ENCODE assay signal across 11 cellular contexts in genomic region chr15:32649336-32649735, GRCh38. TPM values are rescaled to one million over a fixed set of nuclear protein-coding genes. Genes with fewer than 3 reads are reported as not detected.
A peak's percentile ranks its signal among the peaks of the same experiment; 100 is the strongest.
DNase-seq lines count a peak whose midpoint lies in the region; ATAC-seq, FAIRE-seq and TF ChIP-seq lines count a peak whose summit lies in the region.
"Had no signal": no experiment of that assay in that cellular context is flagged by ENCODE, and none has a peak within 500 bp of the region (broad histone marks: within the 10 kb centered on the region; RNA-seq: fewer than 3 reads in every experiment).

No MANE protein-coding gene starts in this region.

- H3K9me3 ChIP-seq in H1 (ENCODE audit: insufficient read depth in 2 of 2, low read depth in 1 of 2, low read length in 1 of 2) (no peaks in the 10 kb centered on the region), tibial nerve (no peaks in the 10 kb centered on the region)

- H3K36me3 ChIP-seq in H1 (ENCODE audit: control insufficient read depth in 2 of 4, insufficient read depth in 4 of 4, low read length in 3 of 4) (peaks cover 0 to 8% (median under 1%) of the 10 kb centered on the region in 4 experiments; a peak in 3 of 8 replicates), tibial nerve (no peaks in the 10 kb centered on the region)

- no peaks in the 10 kb centered on the region for H3K79me1 ChIP-seq in H1 (ENCODE audit: low read depth, low read length)

- H3K27ac ChIP-seq in H1 (ENCODE audit: low read depth, low read length) (no peak overlapping the region), tibial nerve (no peak overlapping the region)

- FAIRE-seq in H1 (lab: Jason Lieb, UNC): no peak
- FAIRE-seq: kidney had no signal

- no peak overlapping the region for H4K5ac ChIP-seq in H1 (ENCODE audit: insufficient read length, low read depth, low read length)

- no peak overlapping the region for H4K91ac ChIP-seq in H1 (replicated peaks; ENCODE audit: insufficient read length, low read length)

- H3K27me3 ChIP-seq in H1 (replicated peaks in 1 of 4; ENCODE audit: control insufficient read depth in 3 of 4, extremely low read depth in 1 of 4, insufficient read depth in 3 of 4, low read length in 3 of 4): no peaks in the 10 kb centered on the region
- no peaks in the 10 kb centered on the region for H3K27me3 ChIP-seq in tibial nerve

- DNase-seq in DMS53 (lab: John Stamatoyannopoulos, UW): peak; percentile 8
- no peak for DNase-seq in DMS53 treated with DMSO at 0.1 percent for 48 hours (lab: John Stamatoyannopoulos, UW; ENCODE audit: unreplicated experiment)
- DNase-seq in MV-4-11 (lab: John Stamatoyannopoulos, UW): peak; percentile 22
- no peak for DNase-seq in H1 (ENCODE audit: low read depth in 1 of 2, low spot score in 2 of 2)
- no peak for DNase-seq in osteocyte (ENCODE audit: extremely low spot score, unreplicated experiment)
- DNase-seq in activated CD4-positive, alpha-beta T cell treated with anti-CD3 and anti-CD28 coated beads, Interleukin-2, amount 50 U/mL, for 4 hours: no peak
- no peak for DNase-seq in tibial nerve (ENCODE audit: low spot score in 2 of 2)
- DNase-seq: activated T-cell treated with anti-CD3 and anti-CD28 coated beads, Interleukin-2, amount 50 U/mL, for 4 hours; kidney; NCI-H1105 had no signal

- H3K4me3 ChIP-seq in H1 (ENCODE audit: extremely low read depth in 1 of 4, insufficient read depth in 2 of 4, low read depth in 3 of 4, low read length in 4 of 4) (no peak overlapping the region), tibial nerve (no peak overlapping the region)

- no peak overlapping the region for H3K9ac ChIP-seq in H1 (replicated peaks in 1 of 4; ENCODE audit: extremely low read depth in 1 of 4, low read depth in 3 of 4, low read length in 3 of 4)

- no peak overlapping the region for H2BK5ac ChIP-seq in H1 (ENCODE audit: low read depth, low read length)

- H3K27me3 Mint-ChIP-seq in osteocyte (ENCODE audit: unreplicated experiment): no peaks in the 10 kb centered on the region

- no peak overlapping the region for H2BK15ac ChIP-seq in H1 (ENCODE audit: low read length)

- 79% methylated on average over 5 of the region's 5 CpGs; no CpG with 5 or more reads in 1 of the 2 experiments for WGBS in H1 (ENCODE audit: extremely low coverage in 1 of 2, insufficient coverage in 1 of 2, insufficient read length in 1 of 2, insufficient replicate concordance in 2 of 2, low coverage in 1 of 2, low lambda C conversion rate in 2 of 2, missing lambda C conversion rate in 1 of 2), 2 experiments
- WGBS in tibial nerve, 2 donors: 42 to 49% methylated on average over 5 of the region's 5 CpGs

- no peak overlapping the region for H3K4me3 Mint-ChIP-seq in osteocyte (ENCODE audit: unreplicated experiment)
- H3K4me3 Mint-ChIP-seq: activated T-cell treated with anti-CD3 and anti-CD28 coated beads, Interleukin-2, amount 50 U/mL, for 4 hours had no signal

- no peak overlapping the region for H2BK20ac ChIP-seq in H1 (ENCODE audit: low read length)

- H4K20me1 ChIP-seq in H1 (replicated peaks in 1 of 2; ENCODE audit: control insufficient read depth in 1 of 2, insufficient read depth in 2 of 2, low read length in 2 of 2): no peaks in the 10 kb centered on the region

- TF ChIP-seq EP300 in H1 (IDR thresholded peaks at IDR 0.05; ENCODE audit: borderline replicate concordance in 1 of 2, low read depth in 2 of 2, low read length in 2 of 2) (no peak), tibial nerve (IDR thresholded peaks at IDR 0.05) (no peak)

- no peak overlapping the region for H3K4me2 ChIP-seq in H1 (ENCODE audit: insufficient read depth in 1 of 2, low read depth in 2 of 2, low read length in 2 of 2)

- H3K4ac ChIP-seq in H1 (replicated peaks; ENCODE audit: insufficient read length, low read depth, low read length): no peak overlapping the region

- no peak overlapping the region for H2AK5ac ChIP-seq in H1 (ENCODE audit: low read depth, low read length)

- CTCF ChIA-PET in H1 (lab: Charles Lee; ENCODE audit: partially characterized antibody): interaction anchor here (0.6 to 4.8 kb wide), 25 partner anchors 8 to 686 kb away, joined by 3 to 48 read pairs (median 4); partner anchors contain the start of gene SCG5

- no peak for ATAC-seq in GM21786 (IDR thresholded peaks at IDR 0.05; ENCODE audit: unreplicated experiment)
- ATAC-seq: activated T-cell treated with anti-CD3 and anti-CD28 coated beads, Interleukin-2, amount 50 U/mL, for 4 hours had no signal

- H3K14ac ChIP-seq in H1 (ENCODE audit: insufficient read length): no peak overlapping the region

- no peaks in the 10 kb centered on the region for H3K23me2 ChIP-seq in H1 (ENCODE audit: low read depth, low read length)

- H3K36me3 Mint-ChIP-seq in osteocyte (ENCODE audit: unreplicated experiment): no peaks in the 10 kb centered on the region

- peak in 2 of 3 experiments; percentile 59 to 60; a peak in 3 of 4 replicates for TF ChIP-seq CTCF in H1 (IDR thresholded peaks at IDR 0.05; ENCODE audit: control extremely low read depth in 1 of 3, insufficient read depth in 1 of 3, low read depth in 1 of 3, low read length in 3 of 3)
- TF ChIP-seq CTCF in osteocyte (IDR thresholded peaks at IDR 0.05): peak; percentile 59
- TF ChIP-seq CTCF in tibial nerve (IDR thresholded peaks at IDR 0.05): no peak

- no peak overlapping the region for H3K23ac ChIP-seq in H1 (ENCODE audit: insufficient read length)

- no peaks in the 10 kb centered on the region for H3K79me2 ChIP-seq in H1 (ENCODE audit: control insufficient read depth in 1 of 2, insufficient read depth in 2 of 2, low read length in 2 of 2)

- H2AFZ ChIP-seq in H1 (ENCODE audit: low read length): no peak overlapping the region

- H2BK12ac ChIP-seq in H1 (ENCODE audit: low read depth, low read length): no peak overlapping the region

- H4K8ac ChIP-seq in H1 (ENCODE audit: extremely low read depth, insufficient read depth, low read length): no peak overlapping the region

- no peak overlapping the region for H2BK120ac ChIP-seq in H1 (replicated peaks; ENCODE audit: low read depth, low read length)

- peak overlapping the region; percentile 39 for H3K27ac Mint-ChIP-seq in osteocyte (ENCODE audit: unreplicated experiment)

- TF ChIP-seq RAD21 in H1 (IDR thresholded peaks at IDR 0.05 in 1 of 2, conservative IDR thresholded peaks at IDR 0.05 in 1 of 2; ENCODE audit: low read depth in 2 of 2, low read length in 2 of 2): peak; percentile 45 to 59

- no peak overlapping the region for H3K18ac ChIP-seq in H1 (ENCODE audit: extremely low read depth, low read length)

- H3K9me3 Mint-ChIP-seq in osteocyte (ENCODE audit: unreplicated experiment): no peaks in the 10 kb centered on the region
- H3K9me3 Mint-ChIP-seq: activated T-cell treated with anti-CD3 and anti-CD28 coated beads, Interleukin-2, amount 50 U/mL, for 4 hours had no signal

- no peak overlapping the region for H3K56ac ChIP-seq in H1 (replicated peaks; ENCODE audit: insufficient read length, low read depth, low read length)

- TF ChIP-seq POLR2A in H1 (IDR thresholded peaks at IDR 0.05; ENCODE audit: control extremely low read depth in 1 of 2, low read depth in 2 of 2, low read length in 2 of 2): no peak
- no peak for TF ChIP-seq POLR2A in tibial nerve (IDR thresholded peaks at IDR 0.05)

- peaks cover 13% of the 10 kb centered on the region for H3K4me1 Mint-ChIP-seq in osteocyte (ENCODE audit: unreplicated experiment)

- POLR2A ChIA-PET in H1 (lab: Charles Lee; ENCODE audit: partially characterized antibody): interaction anchor here (2.7 kb wide), 1 partner anchor 8 kb away, joined by 14 read pairs; the partner anchor contains the start of gene SCG5

- H3K4me1 ChIP-seq in H1 (replicated peaks in 1 of 4; ENCODE audit: control insufficient read depth in 3 of 4, insufficient read depth in 4 of 4, low read length in 3 of 4): peaks cover 0 to 6% (median 2%) of the 10 kb centered on the region in 4 experiments; a peak in 4 of 7 replicates
- no peaks in the 10 kb centered on the region for H3K4me1 ChIP-seq in tibial nerve

TF ChIP-seq in H1, 55 proteins besides CTCF, POLR2A, EP300 and RAD21:
- TF ChIP-seq HDAC6 (IDR thresholded peaks at IDR 0.05; ENCODE audit: low read depth, low read length): no peak

RNA-seq across cellular contexts. Expression of gene SCG5, which starts 7.8 kb away (rescaled TPM):
- total RNA-seq in H1 (2021; fragmentation: NEBNext Ultra II Directional; extraction: Animal tissue kit (Norgen Biotek cat#: 25700)): 16.9 and 19.9 TPM in 2 replicates
- polyA plus RNA-seq in H1 (2011; rRNA removed): 11.4 and 18.7 TPM in 2 replicates
- 20.3 TPM for polyA plus RNA-seq in H1 (2011; cell fraction: cytosol; rRNA removed)
- polyA plus RNA-seq in H1 (2011; cell fraction: nucleus; rRNA removed): 17.6 TPM
- polyA plus RNA-seq in H1 (2012, experiment 1 of 2): 22.0 to 27.0 TPM (median 26.1 TPM) in 4 replicates
- 10.4 TPM for polyA plus RNA-seq in H1 (2012, experiment 2 of 2)
- polyA plus RNA-seq in H1 (2013, experiment 1 of 2): 18.7 TPM
- polyA plus RNA-seq in H1 (2013, experiment 2 of 2): 22.5 TPM
- 17.3 and 23.7 TPM in 2 replicates for polyA minus RNA-seq in H1 (2011; rRNA and poly(A)+ RNA removed)
- polyA minus RNA-seq in H1 (2011; cell fraction: cytosol; rRNA and poly(A)+ RNA removed): 8.5 TPM
- polyA minus RNA-seq in H1 (2011; cell fraction: nucleus; rRNA and poly(A)+ RNA removed): 13.5 TPM
- total RNA-seq in osteocyte: 0.52 and 0.54 TPM in 2 replicates
- total RNA-seq in tibial nerve: under 1 TPM in 2 of 4 donors, not detected in 2; 0.44 to 0.90 TPM

RNA-seq across cellular contexts. Expression of gene ARHGAP11A, which starts 34.0 kb away (rescaled TPM):
- total RNA-seq in H1 (2021; fragmentation: NEBNext Ultra II Directional; extraction: Animal tissue kit (Norgen Biotek cat#: 25700)): 112 TPM in 2 replicates
- polyA plus RNA-seq in H1 (2011; rRNA removed): 6.9 and 8.1 TPM in 2 replicates
- 12.0 TPM for polyA plus RNA-seq in H1 (2011; cell fraction: cytosol; rRNA removed)
- 6.0 TPM for polyA plus RNA-seq in H1 (2011; cell fraction: nucleus; rRNA removed)
- 33.0 to 62.2 TPM (median 37.2 TPM) in 4 replicates for polyA plus RNA-seq in H1 (2012, experiment 1 of 2)
- polyA plus RNA-seq in H1 (2012, experiment 2 of 2): 1.5 TPM
- polyA plus RNA-seq in H1 (2013, experiment 1 of 2): 24.4 TPM
- 26.7 TPM for polyA plus RNA-seq in H1 (2013, experiment 2 of 2)
- polyA minus RNA-seq in H1 (2011; rRNA and poly(A)+ RNA removed): 12.2 and 15.2 TPM in 2 replicates
- 14.7 TPM for polyA minus RNA-seq in H1 (2011; cell fraction: cytosol; rRNA and poly(A)+ RNA removed)
- 15.6 TPM for polyA minus RNA-seq in H1 (2011; cell fraction: nucleus; rRNA and poly(A)+ RNA removed)
- 15.5 and 17.6 TPM in 2 replicates for total RNA-seq in osteocyte
- 1 to 10 TPM in 2 of 4 donors, under 1 TPM in 2; 0.59 to 2.4 (median 0.82) TPM for total RNA-seq in tibial nerve

RNA-seq across cellular contexts. Expression of gene GOLGA8N, which starts 56.1 kb away (rescaled TPM):
- total RNA-seq in H1 (2021; fragmentation: NEBNext Ultra II Directional; extraction: Animal tissue kit (Norgen Biotek cat#: 25700)): 0.63 and 0.99 TPM in 2 replicates
- polyA plus RNA-seq in H1 (2011; rRNA removed): 0.53 and 0.54 TPM in 2 replicates
- 0.50 TPM for polyA plus RNA-seq in H1 (2011; cell fraction: cytosol; rRNA removed)
- 1.9 TPM for polyA plus RNA-seq in H1 (2011; cell fraction: nucleus; rRNA removed)
- polyA plus RNA-seq in H1 (2012, experiment 1 of 2): 0.74 to 1.0 TPM (median 0.96 TPM) in 4 replicates
- 0.12 TPM for polyA plus RNA-seq in H1 (2012, experiment 2 of 2)
- polyA plus RNA-seq in H1 (2013, experiment 1 of 2): 0.47 TPM
- polyA plus RNA-seq in H1 (2013, experiment 2 of 2): 1.0 TPM
- 0.41 and 2.9 TPM in 2 replicates for polyA minus RNA-seq in H1 (2011; rRNA and poly(A)+ RNA removed)
- 2.5 TPM for polyA minus RNA-seq in H1 (2011; cell fraction: cytosol; rRNA and poly(A)+ RNA removed)
- polyA minus RNA-seq in H1 (2011; cell fraction: nucleus; rRNA and poly(A)+ RNA removed): 2.0 TPM
- 7.9 and 9.2 TPM in 2 replicates for total RNA-seq in osteocyte
- total RNA-seq in tibial nerve: 10 to 100 TPM; 11.0 to 27.3 (median 13.7) TPM

Comparison
In these comparisons a context has a peak if more than half of its experiments do, and no peak if none do; other contexts are left out.
1. DNase-seq: peak in DMS53 (single experiment) and MV-4-11 (single experiment); none in DMS53 treated with DMSO at 0.1 percent for 48 hours (single experiment), H1 (0 of 2), osteocyte (single experiment), activated CD4-positive, alpha-beta T cell treated with anti-CD3 and anti-CD28 coated beads, Interleukin-2, amount 50 U/mL, for 4 hours (0 of 2) and tibial nerve (0 of 2).
2. CTCF ChIP-seq: peak in H1 (2 of 3) and osteocyte (single experiment); none in tibial nerve (0 of 5).